ENCODE assay signal across 2 cellular contexts in the genomic region with DNA sequence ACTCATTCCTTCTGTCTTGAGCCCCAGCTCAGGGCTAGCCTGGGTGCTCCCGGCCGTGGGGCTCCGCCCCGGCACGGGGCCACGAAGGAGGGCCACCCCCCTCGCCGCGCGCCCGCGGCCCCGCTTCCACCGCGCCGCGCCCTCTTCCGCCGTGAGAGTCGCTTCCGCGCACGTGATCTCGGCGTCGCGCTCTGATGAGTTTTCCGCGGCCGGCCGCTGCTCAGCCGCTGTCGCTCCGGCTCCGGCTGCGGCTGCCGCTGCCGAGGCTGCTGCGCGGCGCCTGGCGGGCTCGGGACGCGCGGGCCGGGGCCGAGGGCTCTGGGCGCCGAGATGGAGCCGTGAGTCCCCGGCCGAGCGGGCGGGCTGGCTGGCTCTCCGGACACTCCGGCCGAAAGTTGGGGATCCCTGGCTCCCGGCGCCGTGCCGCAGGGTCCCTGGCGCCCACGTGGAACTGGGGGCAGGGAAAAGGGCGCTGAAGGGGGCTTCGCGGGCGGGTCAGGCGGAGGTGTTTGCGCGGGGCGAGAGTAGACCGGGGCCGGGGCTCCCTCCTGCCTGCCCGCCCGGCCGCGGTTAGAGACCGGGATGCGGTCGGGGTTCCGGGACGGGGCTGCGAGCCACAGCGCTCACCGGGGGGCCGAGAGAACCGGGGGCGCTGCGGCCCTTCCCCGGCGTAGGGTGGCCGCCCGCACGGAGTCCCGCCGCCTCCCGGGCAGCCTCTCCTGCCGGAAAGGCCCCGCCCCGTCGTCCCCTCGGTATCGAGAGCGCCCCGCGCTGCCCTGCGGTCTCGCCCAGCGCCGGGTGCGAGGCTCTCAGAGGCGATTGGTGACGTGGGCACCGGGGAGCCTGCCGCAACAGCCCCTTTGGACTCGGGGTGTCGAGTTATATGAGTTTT.
TF ChIP-seq lines count a peak whose summit lies in the region.

A gene with protein sequence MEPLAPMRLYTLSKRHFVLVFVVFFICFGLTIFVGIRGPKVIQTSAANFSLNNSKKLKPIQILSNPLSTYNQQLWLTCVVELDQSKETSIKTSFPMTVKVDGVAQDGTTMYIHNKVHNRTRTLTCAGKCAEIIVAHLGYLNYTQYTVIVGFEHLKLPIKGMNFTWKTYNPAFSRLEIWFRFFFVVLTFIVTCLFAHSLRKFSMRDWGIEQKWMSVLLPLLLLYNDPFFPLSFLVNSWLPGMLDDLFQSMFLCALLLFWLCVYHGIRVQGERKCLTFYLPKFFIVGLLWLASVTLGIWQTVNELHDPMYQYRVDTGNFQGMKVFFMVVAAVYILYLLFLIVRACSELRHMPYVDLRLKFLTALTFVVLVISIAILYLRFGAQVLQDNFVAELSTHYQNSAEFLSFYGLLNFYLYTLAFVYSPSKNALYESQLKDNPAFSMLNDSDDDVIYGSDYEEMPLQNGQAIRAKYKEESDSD (plus strand): TSS at position 197 of the 892 bp plus-strand sequence. CDS start 134 bp downstream, at position 331.

TF ChIP-seq in GM23338, 12 proteins besides CTCF, POLR2A, EP300 and RAD21 (continued from another document):
- TF ChIP-seq, protein P1, sequence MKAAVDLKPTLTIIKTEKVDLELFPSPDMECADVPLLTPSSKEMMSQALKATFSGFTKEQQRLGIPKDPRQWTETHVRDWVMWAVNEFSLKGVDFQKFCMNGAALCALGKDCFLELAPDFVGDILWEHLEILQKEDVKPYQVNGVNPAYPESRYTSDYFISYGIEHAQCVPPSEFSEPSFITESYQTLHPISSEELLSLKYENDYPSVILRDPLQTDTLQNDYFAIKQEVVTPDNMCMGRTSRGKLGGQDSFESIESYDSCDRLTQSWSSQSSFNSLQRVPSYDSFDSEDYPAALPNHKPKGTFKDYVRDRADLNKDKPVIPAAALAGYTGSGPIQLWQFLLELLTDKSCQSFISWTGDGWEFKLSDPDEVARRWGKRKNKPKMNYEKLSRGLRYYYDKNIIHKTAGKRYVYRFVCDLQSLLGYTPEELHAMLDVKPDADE (IDR thresholded peaks at IDR 0.05) = peak; percentile 45; the same call in 1 of the 2 replicates
- TF ChIP-seq ZNF114 (CRISPR knock-in tag; IDR thresholded peaks at IDR 0.05) = no peak
- no peak for TF ChIP-seq ZNF331 (CRISPR knock-in tag; IDR thresholded peaks at IDR 0.05; ENCODE audit: low read depth)
- peak; percentile 70 for TF ChIP-seq POLR2AphosphoS5 (IDR thresholded peaks at IDR 0.05; ENCODE audit: low read depth)
- TF ChIP-seq STAT1 (IDR thresholded peaks at IDR 0.05; ENCODE audit: unreplicated experiment) = no peak
- TF ChIP-seq CREB1 (CRISPR knock-in tag; IDR thresholded peaks at IDR 0.05; ENCODE audit: low read depth) = peak; percentile 96
- no peak for TF ChIP-seq JUNB (IDR thresholded peaks at IDR 0.05; ENCODE audit: unreplicated experiment)

TF ChIP-seq in SK-N-SH, 30 proteins besides CTCF, POLR2A, EP300 and RAD21 (continued from another document):
- TF ChIP-seq EZH2phosphoT487 (IDR thresholded peaks at IDR 0.05; ENCODE audit: borderline replicate concordance, low read depth) = no peak
- peak; percentile 93 for TF ChIP-seq MXI1 (IDR thresholded peaks at IDR 0.05; ENCODE audit: low read depth, low read length)
- no peak for TF ChIP-seq YY1 (IDR thresholded peaks at IDR 0.05; ENCODE audit: low read depth)
- TF ChIP-seq GATA2 (CRISPR knock-in tag; IDR thresholded peaks at IDR 0.05) = no peak
- TF ChIP-seq, protein P2, sequence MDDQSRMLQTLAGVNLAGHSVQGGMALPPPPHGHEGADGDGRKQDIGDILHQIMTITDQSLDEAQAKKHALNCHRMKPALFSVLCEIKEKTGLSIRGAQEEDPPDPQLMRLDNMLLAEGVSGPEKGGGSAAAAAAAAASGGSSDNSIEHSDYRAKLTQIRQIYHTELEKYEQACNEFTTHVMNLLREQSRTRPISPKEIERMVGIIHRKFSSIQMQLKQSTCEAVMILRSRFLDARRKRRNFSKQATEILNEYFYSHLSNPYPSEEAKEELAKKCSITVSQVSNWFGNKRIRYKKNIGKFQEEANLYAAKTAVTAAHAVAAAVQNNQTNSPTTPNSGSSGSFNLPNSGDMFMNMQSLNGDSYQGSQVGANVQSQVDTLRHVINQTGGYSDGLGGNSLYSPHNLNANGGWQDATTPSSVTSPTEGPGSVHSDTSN (IDR thresholded peaks at IDR 0.05) = 0 out of 2 replicates have a peak, but pooled peaks have one; percentile 28
- no peak for TF ChIP-seq SMC3 (IDR thresholded peaks at IDR 0.05; ENCODE audit: low read depth, low read length)
